In the genomic region with DNA sequence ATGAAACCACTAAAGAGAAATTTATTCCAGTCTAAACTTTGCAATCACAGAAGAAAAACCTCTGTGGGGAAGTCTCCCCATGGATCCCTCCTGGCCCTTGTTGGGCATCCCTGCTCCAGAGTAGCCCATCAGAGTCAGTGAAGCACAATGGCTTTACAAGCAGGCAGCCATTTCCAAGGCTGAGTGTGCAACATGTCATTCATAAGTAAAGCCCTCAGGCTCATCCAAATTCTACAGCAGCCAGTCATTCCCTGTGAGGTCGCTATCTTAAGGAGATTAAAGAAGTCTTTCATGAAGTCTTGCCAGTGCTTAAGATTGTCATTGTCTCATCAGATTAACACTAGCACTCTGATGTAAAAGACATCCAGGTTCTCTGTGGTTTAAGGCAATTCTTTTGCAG, we compare ENCODE assay signal across 21 cellular contexts. TPM values are rescaled to one million over a fixed set of nuclear protein-coding genes. Genes with fewer than 3 reads are reported as not detected.
A peak's percentile ranks its signal among the peaks of the same experiment; 100 is the strongest.
DNase-seq lines count a peak whose midpoint lies in the region; ATAC-seq and TF ChIP-seq lines count a peak whose summit lies in the region.
"Had no signal": no experiment of that assay in that cellular context is flagged by ENCODE, and none has a peak within 500 bp of the region (broad histone marks: within the 10 kb centered on the region; RNA-seq: fewer than 3 reads in every experiment).

No MANE protein-coding gene starts in this region.

- H3K79me2 ChIP-seq in neural progenitor cell (ENCODE audit: low read depth) (no peaks in the 10 kb centered on the region), SK-N-SH (ENCODE audit: insufficient read depth) (no peaks in the 10 kb centered on the region)

- POLR2A ChIA-PET in SK-N-SH (lab: Yijun Ruan, JAX): no interaction called here

- TF ChIP-seq EP300 in SK-N-SH (IDR thresholded peaks at IDR 0.05; ENCODE audit: borderline replicate concordance in 1 of 2, low read depth in 1 of 2, low read length in 1 of 2): no peak

- H2AFZ ChIP-seq in neural progenitor cell (replicated peaks): no peak overlapping the region
- H2AFZ ChIP-seq in SK-N-SH (ENCODE audit: low read depth): no peak overlapping the region
- H2AFZ ChIP-seq: GM23248 had no signal

- 33 to 75% methylated on average over 1 of the region's 1 CpG for WGBS in endodermal cell (ENCODE audit: insufficient coverage in 1 of 2, insufficient read length in 1 of 2), 2 experiments
- no CpG with 5 or more reads among the region's 1 CpG for WGBS in SK-N-SH (ENCODE audit: low lambda C conversion rate)

- DNase-seq in COLO829 (ENCODE audit: low spot score): peak; percentile 55
- DNase-seq in NCI-H82 treated with DMSO at 0.1 percent for 48 hours (lab: John Stamatoyannopoulos, UW; ENCODE audit: unreplicated experiment): peak; percentile 20
- no peak for DNase-seq in endodermal cell
- peak; percentile 55 for DNase-seq in neural progenitor cell (ENCODE audit: low spot score)
- DNase-seq in SK-N-SH: no peak
- DNase-seq: BE2C; CD4-positive, alpha-beta T cell; DMS79; GM23248; Kasumi-1; NCI-H1105 treated with DMSO at 0.1 percent for 48 hours; NCI-H1694 treated with DMSO at 0.1 percent for 48 hours; NCI-H2107; NCI-H69; OCI-M1; SJCRH30 had no signal

- H3K4me2 ChIP-seq in neural progenitor cell: peak overlapping the region; percentile 28
- H3K4me2 ChIP-seq in SK-N-SH: no peak overlapping the region

- H3K36me3 Mint-ChIP-seq in endodermal cell (ENCODE audit: low read depth) (peaks cover 69% of the 10 kb centered on the region), neural progenitor cell (peaks cover 35% of the 10 kb centered on the region)

- no peaks in the 10 kb centered on the region for H4K20me1 ChIP-seq in neural progenitor cell (ENCODE audit: low read depth)
- no peaks in the 10 kb centered on the region for H4K20me1 ChIP-seq in SK-N-SH (ENCODE audit: insufficient read depth)

- peaks cover 58% of the 10 kb centered on the region for H3K9me3 ChIP-seq in endodermal cell (ENCODE audit: control insufficient read depth, low read length)
- H3K9me3 ChIP-seq in neural progenitor cell (ENCODE audit: low read depth): peaks cover 6% of the 10 kb centered on the region
- no peaks in the 10 kb centered on the region for H3K9me3 ChIP-seq in SK-N-SH
- H3K9me3 ChIP-seq: BE2C, SJCRH30 had no signal

- no peak for TF ChIP-seq RAD21 in SK-N-SH (IDR thresholded peaks at IDR 0.05; ENCODE audit: low read length)

- H3K27me3 ChIP-seq in endodermal cell (ENCODE audit: control insufficient read depth, insufficient read depth, low read length, poor library complexity, severe bottlenecking): no peaks in the 10 kb centered on the region
- no peaks in the 10 kb centered on the region for H3K27me3 ChIP-seq in neural progenitor cell
- no peaks in the 10 kb centered on the region for H3K27me3 ChIP-seq in SK-N-SH (ENCODE audit: insufficient read depth)
- H3K27me3 ChIP-seq: BE2C, SJCRH30 had no signal

- H3K4me3 Mint-ChIP-seq in endodermal cell (no peak overlapping the region), neural progenitor cell (peak overlapping the region; percentile 56)
- H3K4me3 Mint-ChIP-seq: CD4-positive, alpha-beta T cell had no signal

- H3K9ac ChIP-seq in endodermal cell (ENCODE audit: extremely low read depth, low read length, poor library complexity, severe bottlenecking) (no peak overlapping the region), neural progenitor cell (no peak overlapping the region), SK-N-SH (no peak overlapping the region)
- H3K9ac ChIP-seq: GM23248 had no signal

- H3K4me1 Mint-ChIP-seq in endodermal cell: peaks cover 19% of the 10 kb centered on the region
- H3K4me1 Mint-ChIP-seq in neural progenitor cell: peaks cover 13% of the 10 kb centered on the region

- H3K9me3 Mint-ChIP-seq in endodermal cell (peaks cover 66% of the 10 kb centered on the region), neural progenitor cell (peaks cover 31% of the 10 kb centered on the region)

- CTCF ChIA-PET in SK-N-SH (lab: Yijun Ruan, JAX): interaction anchor here (1.3 kb wide), 1 partner anchor 15 kb away, joined by 3 read pairs; no protein-coding TSS in a partner anchor

- peaks cover 14% of the 10 kb centered on the region for H3F3A ChIP-seq in neural progenitor cell (ENCODE audit: low read depth)
- H3F3A ChIP-seq in SK-N-SH (replicated peaks; ENCODE audit: insufficient read depth): no peaks in the 10 kb centered on the region

- ATAC-seq in HG03108 (IDR thresholded peaks at IDR 0.05; ENCODE audit: unreplicated experiment) (no peak), GM19452 (IDR thresholded peaks at IDR 0.05; ENCODE audit: unreplicated experiment) (no peak), GM18498 (IDR thresholded peaks at IDR 0.05; ENCODE audit: unreplicated experiment) (no peak)

- H3K4me3 ChIP-seq in endodermal cell (ENCODE audit: low read length): no peak overlapping the region
- no peak overlapping the region for H3K4me3 ChIP-seq in neural progenitor cell
- no peak overlapping the region for H3K4me3 ChIP-seq in SK-N-SH (ENCODE audit: low read depth in 2 of 2, low read length in 1 of 2)
- H3K4me3 ChIP-seq: GM23248, SJCRH30 had no signal

- H3K27ac Mint-ChIP-seq in endodermal cell: peak overlapping the region; percentile 72
- H3K27ac Mint-ChIP-seq in neural progenitor cell: peak overlapping the region; percentile 72
- H3K27ac Mint-ChIP-seq: CD4-positive, alpha-beta T cell had no signal

- no peaks in the 10 kb centered on the region for H3K4me1 ChIP-seq in endodermal cell (ENCODE audit: control insufficient read depth, insufficient read depth, low read length)
- H3K4me1 ChIP-seq in neural progenitor cell: peaks cover 16% of the 10 kb centered on the region
- peaks cover 0 to 6% of the 10 kb centered on the region in 2 experiments; a peak in 2 of 4 replicates for H3K4me1 ChIP-seq in SK-N-SH (ENCODE audit: control insufficient read depth in 1 of 2, insufficient read depth in 2 of 2, low read depth in 1 of 2, low read length in 1 of 2)
- H3K4me1 ChIP-seq: BE2C, SJCRH30 had no signal

- no peak for TF ChIP-seq CTCF in endodermal cell (conservative IDR thresholded peaks at IDR 0.05)
- no peak for TF ChIP-seq CTCF in neural progenitor cell (IDR thresholded peaks at IDR 0.05)
- no peak for TF ChIP-seq CTCF in SK-N-SH (IDR thresholded peaks at IDR 0.05)

- peaks cover 2% of the 10 kb centered on the region for H3K27me3 Mint-ChIP-seq in endodermal cell (ENCODE audit: insufficient read depth)
- H3K27me3 Mint-ChIP-seq in neural progenitor cell (ENCODE audit: insufficient read depth, low read depth): peaks cover 5% of the 10 kb centered on the region
- H3K27me3 Mint-ChIP-seq: CD4-positive, alpha-beta T cell had no signal

- H3K27ac ChIP-seq in endodermal cell (ENCODE audit: low read depth, low read length) (no peak overlapping the region), neural progenitor cell (peak overlapping the region; percentile 40), SK-N-SH (ENCODE audit: low read depth in 2 of 2, low read length in 1 of 2) (no peak overlapping the region)
- H3K27ac ChIP-seq: 22Rv1, GM23248, RWPE1, SJCRH30 had no signal

- peaks cover 31% of the 10 kb centered on the region for H3K36me3 ChIP-seq in endodermal cell (ENCODE audit: control insufficient read depth, insufficient read depth, low read length)
- no peaks in the 10 kb centered on the region for H3K36me3 ChIP-seq in neural progenitor cell
- H3K36me3 ChIP-seq in SK-N-SH (replicated peaks in 1 of 2; ENCODE audit: control insufficient read depth in 1 of 2, insufficient read depth in 2 of 2, low read length in 1 of 2): no peaks in the 10 kb centered on the region
- H3K36me3 ChIP-seq: BE2C had no signal

- no peaks in the 10 kb centered on the region for H3K9me2 ChIP-seq in SK-N-SH

TF ChIP-seq in SK-N-SH, 30 proteins besides CTCF, POLR2A, EP300 and RAD21:
- TF ChIP-seq FOSL2 (IDR thresholded peaks at IDR 0.05; ENCODE audit: borderline replicate concordance, low read depth) (no peak), GABPA (IDR thresholded peaks at IDR 0.05; ENCODE audit: low read depth) (no peak), YY1 (IDR thresholded peaks at IDR 0.05; ENCODE audit: low read depth) (no peak), FOXM1 (IDR thresholded peaks at IDR 0.05; ENCODE audit: low read depth) (no peak), TCF12 (IDR thresholded peaks at IDR 0.05) (no peak), MXI1 (IDR thresholded peaks at IDR 0.05; ENCODE audit: low read depth, low read length) (no peak)
- TF ChIP-seq, protein P1, sequence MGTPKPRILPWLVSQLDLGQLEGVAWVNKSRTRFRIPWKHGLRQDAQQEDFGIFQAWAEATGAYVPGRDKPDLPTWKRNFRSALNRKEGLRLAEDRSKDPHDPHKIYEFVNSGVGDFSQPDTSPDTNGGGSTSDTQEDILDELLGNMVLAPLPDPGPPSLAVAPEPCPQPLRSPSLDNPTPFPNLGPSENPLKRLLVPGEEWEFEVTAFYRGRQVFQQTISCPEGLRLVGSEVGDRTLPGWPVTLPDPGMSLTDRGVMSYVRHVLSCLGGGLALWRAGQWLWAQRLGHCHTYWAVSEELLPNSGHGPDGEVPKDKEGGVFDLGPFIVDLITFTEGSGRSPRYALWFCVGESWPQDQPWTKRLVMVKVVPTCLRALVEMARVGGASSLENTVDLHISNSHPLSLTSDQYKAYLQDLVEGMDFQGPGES (IDR thresholded peaks at IDR 0.05; ENCODE audit: low read depth, low read length): no peak
- TF ChIP-seq, protein P2, sequence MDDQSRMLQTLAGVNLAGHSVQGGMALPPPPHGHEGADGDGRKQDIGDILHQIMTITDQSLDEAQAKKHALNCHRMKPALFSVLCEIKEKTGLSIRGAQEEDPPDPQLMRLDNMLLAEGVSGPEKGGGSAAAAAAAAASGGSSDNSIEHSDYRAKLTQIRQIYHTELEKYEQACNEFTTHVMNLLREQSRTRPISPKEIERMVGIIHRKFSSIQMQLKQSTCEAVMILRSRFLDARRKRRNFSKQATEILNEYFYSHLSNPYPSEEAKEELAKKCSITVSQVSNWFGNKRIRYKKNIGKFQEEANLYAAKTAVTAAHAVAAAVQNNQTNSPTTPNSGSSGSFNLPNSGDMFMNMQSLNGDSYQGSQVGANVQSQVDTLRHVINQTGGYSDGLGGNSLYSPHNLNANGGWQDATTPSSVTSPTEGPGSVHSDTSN (IDR thresholded peaks at IDR 0.05): no peak
TF ChIP-seq in SK-N-SH: peak in this region for 0.

RNA-seq across cellular contexts. Expression of a gene that starts 17.0 kb away (rescaled TPM):
- total RNA-seq in endodermal cell (10 to 100 TPM; 45.1 to 70.2 TPM), neural progenitor cell (ENCODE audit: low replicate concordance) (357 and 383 TPM in 2 replicates)
- 68.7 TPM for polyA plus RNA-seq in endodermal cell (2013, experiment 1 of 2)
- 59.2 TPM for polyA plus RNA-seq in endodermal cell (2013, experiment 2 of 2)
- polyA plus RNA-seq in SK-N-SH (2012; rRNA removed): 8.1 and 13.0 TPM in 2 replicates
- 5.7 and 5.9 TPM in 2 replicates for polyA plus RNA-seq in SK-N-SH (2012; cell fraction: cytosol; rRNA removed)
- 22.4 and 45.1 TPM in 2 replicates for polyA plus RNA-seq in SK-N-SH (2012; cell fraction: nucleus; rRNA removed)

Comparison
In these comparisons a context has a peak if more than half of its experiments do, and no peak if none do; other contexts are left out.
1. DNase-seq: peak in COLO829 (single experiment), NCI-H82 treated with DMSO at 0.1 percent for 48 hours (single experiment) and neural progenitor cell (single experiment); none in endodermal cell (single experiment) and SK-N-SH (single experiment).